ENCODE assay signal across 7 cellular contexts in genomic region chr5:161863259-161863658, GRCh38. TPM values are rescaled to one million over a fixed set of nuclear protein-coding genes. Genes with fewer than 3 reads are reported as not detected.
"Had no signal": no experiment of that assay in that cellular context is flagged by ENCODE, and none has a peak within 500 bp of the region (broad histone marks: within the 10 kb centered on the region; RNA-seq: fewer than 3 reads in every experiment).

No MANE protein-coding gene starts in this region.

- DNase-seq: GDM1, GF-D8 had no signal

- FAIRE-seq: G401.6, GM12892, GM18507, GM19239 had no signal

RNA-seq across cellular contexts. Expression of gene GABRA1, which starts 15.3 kb away (rescaled TPM):
- total RNA-seq: G401 had no signal
